21 cellular contexts compared by ENCODE assay signal in genomic region chr7:5303061-5303460, GRCh38. TPM values are rescaled to one million over a fixed set of nuclear protein-coding genes. Genes with fewer than 3 reads are reported as not detected.
A peak's percentile ranks its signal among the peaks of the same experiment; 100 is the strongest.
DNase-seq lines count a peak whose midpoint lies in the region; ATAC-seq and TF ChIP-seq lines count a peak whose summit lies in the region.
"Had no signal": no experiment of that assay in that cellular context is flagged by ENCODE, and none has a peak within 500 bp of the region (broad histone marks: within the 10 kb centered on the region; RNA-seq: fewer than 3 reads in every experiment).

No MANE protein-coding gene starts in this region.

- TF ChIP-seq CTCF in left ventricle myocardium inferior (IDR thresholded peaks at IDR 0.05; ENCODE audit: borderline replicate concordance) (no peak), gastroesophageal sphincter (IDR thresholded peaks at IDR 0.05) (no peak), neural progenitor cell (IDR thresholded peaks at IDR 0.05) (no peak)

- TF ChIP-seq EP300 in gastroesophageal sphincter (IDR thresholded peaks at IDR 0.05), result no peak

- peaks cover 3% of the 10 kb centered on the region for H4K20me1 ChIP-seq in neural progenitor cell (ENCODE audit: low read depth)

- no peak overlapping the region for H3K4me3 ChIP-seq in left ventricle myocardium inferior
- no peak overlapping the region for H3K4me3 ChIP-seq in gastroesophageal sphincter
- H3K4me3 ChIP-seq in neural progenitor cell, result no peak overlapping the region
- H3K4me3 ChIP-seq: BLaER1 treated with 17β-estradiol and CSF1 and Interleukin-3, amounts not matched to agents 10 nM and 100 nM had no signal

- H3K27me3 Mint-ChIP-seq in neural progenitor cell (ENCODE audit: insufficient read depth, low read depth), result peaks cover 4% of the 10 kb centered on the region

- no peaks in the 10 kb centered on the region for H3K9me3 Mint-ChIP-seq in neural progenitor cell
- H3K9me3 Mint-ChIP-seq: CD8-positive, alpha-beta memory T cell; H9 had no signal

- no peak for TF ChIP-seq POLR2A in gastroesophageal sphincter (IDR thresholded peaks at IDR 0.05)

- H3K9me3 ChIP-seq in left ventricle myocardium inferior (replicated peaks) (no peaks in the 10 kb centered on the region), gastroesophageal sphincter (no peaks in the 10 kb centered on the region), neural progenitor cell (ENCODE audit: low read depth) (no peaks in the 10 kb centered on the region)
- H3K9me3 ChIP-seq: BLaER1 treated with 17β-estradiol and CSF1 and Interleukin-3, amounts not matched to agents 10 nM and 100 nM had no signal

- H3K27me3 ChIP-seq in left ventricle myocardium inferior (ENCODE audit: low read depth) (peaks cover 7% of the 10 kb centered on the region), gastroesophageal sphincter (peaks cover 4% of the 10 kb centered on the region), neural progenitor cell (no peaks in the 10 kb centered on the region)

- peak; percentile 15 for ATAC-seq in left ventricle myocardium superior
- peak; percentile 17 for ATAC-seq in gastroesophageal sphincter
- no peak for ATAC-seq in GM19467 (IDR thresholded peaks at IDR 0.05; ENCODE audit: unreplicated experiment)
- no peak for ATAC-seq in GM21576 (IDR thresholded peaks at IDR 0.05; ENCODE audit: unreplicated experiment)
- no peak for ATAC-seq in GM21529 (IDR thresholded peaks at IDR 0.05; ENCODE audit: unreplicated experiment)

- WGBS in gastroesophageal sphincter (ENCODE audit: low coverage in 1 of 2), 2 donors, result no CpG with 5 or more reads among the region's 18 CpGs

- no peak overlapping the region for H3K27ac ChIP-seq in left ventricle myocardium inferior (replicated peaks)
- H3K27ac ChIP-seq in gastroesophageal sphincter, result no peak overlapping the region
- no peak overlapping the region for H3K27ac ChIP-seq in neural progenitor cell
- H3K27ac ChIP-seq: BLaER1 treated with 17β-estradiol and CSF1 and Interleukin-3, amounts not matched to agents 10 nM and 100 nM had no signal

- peaks cover 18% of the 10 kb centered on the region for H3K36me3 Mint-ChIP-seq in neural progenitor cell

- H3K9ac ChIP-seq in neural progenitor cell, result no peak overlapping the region
- H3K9ac ChIP-seq: BLaER1 treated with 17β-estradiol and CSF1 and Interleukin-3, amounts not matched to agents 10 nM and 100 nM had no signal

- peaks cover 16% of the 10 kb centered on the region for H3K36me3 ChIP-seq in left ventricle myocardium inferior
- H3K36me3 ChIP-seq in gastroesophageal sphincter, result peaks cover 0 to 20% of the 10 kb centered on the region in 2 donors
- H3K36me3 ChIP-seq in neural progenitor cell, result no peaks in the 10 kb centered on the region

- no peak overlapping the region for H2AFZ ChIP-seq in neural progenitor cell (replicated peaks)

- no peak overlapping the region for H3K4me2 ChIP-seq in neural progenitor cell
- H3K4me2 ChIP-seq: BLaER1 treated with 17β-estradiol and CSF1 and Interleukin-3, amounts not matched to agents 10 nM and 100 nM had no signal

- intact Hi-C loops in left ventricle myocardium superior (cut with micrococcal nuclease), result no loop called here
- intact Hi-C loops in left ventricle myocardium inferior (cut with micrococcal nuclease), result no loop called here

- H3K27ac Mint-ChIP-seq in neural progenitor cell, result peak overlapping the region; percentile 57
- H3K27ac Mint-ChIP-seq: CD8-positive, alpha-beta memory T cell; H9 had no signal

- no peaks in the 10 kb centered on the region for H3K4me1 ChIP-seq in left ventricle myocardium inferior
- no peaks in the 10 kb centered on the region for H3K4me1 ChIP-seq in gastroesophageal sphincter
- H3K4me1 ChIP-seq in neural progenitor cell, result no peaks in the 10 kb centered on the region

- H3F3A ChIP-seq in neural progenitor cell (ENCODE audit: low read depth), result no peaks in the 10 kb centered on the region

- H3K4me3 Mint-ChIP-seq in neural progenitor cell, result no peak overlapping the region
- H3K4me3 Mint-ChIP-seq: CD8-positive, alpha-beta memory T cell had no signal

- H3K4me1 Mint-ChIP-seq in neural progenitor cell, result peaks cover 4% of the 10 kb centered on the region
- H3K4me1 Mint-ChIP-seq: H9 had no signal

- H3K79me2 ChIP-seq in neural progenitor cell (ENCODE audit: low read depth), result no peaks in the 10 kb centered on the region

- DNase-seq in left ventricle myocardium superior, result no peak
- no peak for DNase-seq in left ventricle myocardium inferior
- DNase-seq in neural progenitor cell (ENCODE audit: low spot score), result no peak
- DNase-seq in pons (ENCODE audit: low spot score), result no peak
- DNase-seq: CD8-positive, alpha-beta memory T cell; H9; Karpas-422; NCI-H1048; NCI-H1436; NCI-H1930; NCI-H226; NCI-H524; NCI-H82; OCI-M1; RPMI8226; SHP77 treated with DMSO at 0.1 percent for 48 hours had no signal

RNA-seq across cellular contexts. Expression of gene SLC29A4, which starts 20.3 kb away (rescaled TPM):
- total RNA-seq in left ventricle myocardium superior, result 2.3 TPM
- 3.7 TPM for total RNA-seq in left ventricle myocardium inferior
- total RNA-seq in gastroesophageal sphincter, result 1 to 10 TPM; 1.1 to 4.7 (median 2.4) TPM
- 7.3 and 20.8 TPM in 2 replicates for total RNA-seq in neural progenitor cell (ENCODE audit: low replicate concordance)

Comparison
In these comparisons a context has a peak if more than half of its experiments do, and no peak if none do; other contexts are left out.
1. ATAC-seq: peak in left ventricle myocardium superior (single experiment) and gastroesophageal sphincter (single experiment); none in GM19467 (single experiment), GM21576 (single experiment) and GM21529 (single experiment).